Comparison of ENCODE assay signal across 10 cellular contexts in the genomic region with DNA sequence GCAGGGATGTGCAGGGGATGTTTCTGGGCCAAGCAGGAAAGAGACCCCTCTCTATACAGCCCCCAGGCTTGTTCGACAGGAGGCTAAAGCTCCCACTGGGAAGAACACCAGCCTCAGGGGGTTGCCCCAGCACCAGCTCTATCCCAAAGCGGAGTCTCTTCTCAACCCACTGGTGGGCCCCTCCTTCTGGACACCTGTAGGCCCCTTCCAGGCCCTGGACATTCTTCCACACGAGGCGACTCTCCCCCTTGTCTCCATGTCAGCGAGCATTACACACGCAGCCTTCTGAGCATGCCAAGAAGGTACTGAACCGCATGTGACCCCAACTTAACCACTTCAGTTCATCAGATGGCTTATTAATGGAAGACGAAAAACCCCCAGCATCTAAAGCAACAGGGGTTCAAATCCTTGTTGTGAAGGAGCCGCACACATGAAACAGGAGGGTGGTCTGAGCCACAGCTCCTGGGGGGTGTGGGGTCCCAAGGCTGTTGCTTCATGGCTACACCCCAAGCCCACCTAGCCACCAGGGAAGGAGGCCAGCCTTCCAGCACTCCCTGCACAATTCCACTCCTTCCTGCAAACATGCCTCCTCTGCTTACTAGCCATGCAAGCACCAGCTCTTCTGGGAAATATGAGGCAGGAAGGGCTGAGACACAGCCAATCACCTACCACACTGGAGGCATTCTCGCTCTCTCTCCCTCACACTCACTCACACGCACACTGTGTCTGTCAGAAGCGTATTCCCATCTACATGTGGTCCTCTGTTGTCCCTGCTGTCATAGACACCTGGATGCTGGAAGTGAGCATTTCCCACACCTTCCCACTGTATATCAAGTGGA.
DNase-seq lines count a peak whose midpoint lies in the region; ATAC-seq and TF ChIP-seq lines count a peak whose summit lies in the region.
"Had no signal": no experiment of that assay in that cellular context is flagged by ENCODE, and none has a peak within 500 bp of the region (broad histone marks: within the 10 kb centered on the region; RNA-seq: fewer than 3 reads in every experiment).

No MANE protein-coding gene starts in this region.

- H3K4me3 ChIP-seq in mucosa of rectum (ENCODE audit: low read length in 2 of 2) (peak overlapping the region; percentile 28 to 42), tibial nerve (peak overlapping the region in 2 of 4 donors; percentile 16 to 83)

- 44% methylated on average over 12 of the region's 12 CpGs for WGBS in tibial nerve, 2 donors

- no peak overlapping the region for H3K4me3 Mint-ChIP-seq in activated CD4-positive, alpha-beta T cell treated with anti-CD3 and anti-CD28 coated beads for 36 hours
- H3K4me3 Mint-ChIP-seq in effector memory CD8-positive, alpha-beta T cell: peak overlapping the region in 1 of 2 donors; percentile 34

- H3K27ac ChIP-seq in mucosa of rectum (ENCODE audit: low read depth in 2 of 2, low read length in 2 of 2) (peak overlapping the region; percentile 93 to 95), tibial nerve (peak overlapping the region; percentile 80 to 93 (median 86))

- ATAC-seq in activated CD4-positive, alpha-beta T cell treated with anti-CD3 and anti-CD28 coated beads for 36 hours: no peak
- ATAC-seq in effector memory CD8-positive, alpha-beta T cell (replicated peaks): no peak
- ATAC-seq in HG02840 (IDR thresholded peaks at IDR 0.05; ENCODE audit: low FRiP score, unreplicated experiment): no peak

- H3K27me3 ChIP-seq in mucosa of rectum (ENCODE audit: control insufficient read depth in 2 of 2, insufficient read depth in 2 of 2, low read length in 2 of 2) (no peaks in the 10 kb centered on the region), tibial nerve (no peaks in the 10 kb centered on the region)

- POLR2A ChIA-PET in activated CD4-positive, alpha-beta T cell treated with anti-CD3 and anti-CD28 coated beads for 36 hours (lab: Charles Lee): no interaction called here

- H3K27me3 Mint-ChIP-seq in activated CD4-positive, alpha-beta T cell treated with anti-CD3 and anti-CD28 coated beads for 36 hours: no peaks in the 10 kb centered on the region
- no peaks in the 10 kb centered on the region for H3K27me3 Mint-ChIP-seq in effector memory CD8-positive, alpha-beta T cell

- H3K9me3 Mint-ChIP-seq in activated CD4-positive, alpha-beta T cell treated with anti-CD3 and anti-CD28 coated beads for 36 hours (ENCODE audit: low read depth): no peaks in the 10 kb centered on the region
- H3K9me3 Mint-ChIP-seq in effector memory CD8-positive, alpha-beta T cell: no peaks in the 10 kb centered on the region

- no peaks in the 10 kb centered on the region for H3K36me3 ChIP-seq in mucosa of rectum (ENCODE audit: control insufficient read depth in 2 of 2, insufficient read depth in 2 of 2, low read length in 2 of 2)
- no peaks in the 10 kb centered on the region for H3K36me3 ChIP-seq in tibial nerve

- no peak for DNase-seq in activated CD4-positive, alpha-beta T cell treated with anti-CD3 and anti-CD28 coated beads for 36 hours
- DNase-seq in activated CD4-positive, alpha-beta T cell treated with anti-CD3 and anti-CD28 coated beads, Interleukin-2, amount 50 U/mL, for 4 hours: no peak
- no peak for DNase-seq in effector memory CD8-positive, alpha-beta T cell
- no peak for DNase-seq in tibial nerve (ENCODE audit: low spot score in 2 of 2)
- DNase-seq in AG08395 (ENCODE audit: low spot score): no peak
- no peak for DNase-seq in activated naive CD4-positive, alpha-beta T cell treated with anti-CD3 and anti-CD28 coated beads, Interleukin-2, amount 50 U/mL, for 16 hours
- DNase-seq: ACHN, NCI-H524 had no signal

- TF ChIP-seq CTCF in tibial nerve (IDR thresholded peaks at IDR 0.05): no peak

- CTCF ChIA-PET in activated CD4-positive, alpha-beta T cell treated with anti-CD3 and anti-CD28 coated beads for 36 hours (lab: Charles Lee): interaction anchor here (0.9 to 1.4 kb wide), 4 partner anchors 20 to 40 kb away, joined by 3 to 4 read pairs (median 4); no protein-coding TSS in a partner anchor

- H3K4me1 ChIP-seq in mucosa of rectum (ENCODE audit: control insufficient read depth in 2 of 2, insufficient read depth in 2 of 2, low read length in 2 of 2) (peaks cover 71 to 75% of the 10 kb centered on the region in 2 donors), tibial nerve (peaks cover 0 to 87% (median 59%) of the 10 kb centered on the region in 4 donors)

- H3K9me3 ChIP-seq in mucosa of rectum (ENCODE audit: control insufficient read depth in 2 of 2, low read length in 2 of 2): no peaks in the 10 kb centered on the region
- H3K9me3 ChIP-seq in tibial nerve: no peaks in the 10 kb centered on the region

- H3K4me1 Mint-ChIP-seq in activated CD4-positive, alpha-beta T cell treated with anti-CD3 and anti-CD28 coated beads for 36 hours: peaks cover 52% of the 10 kb centered on the region
- peaks cover 44 to 53% of the 10 kb centered on the region in 2 donors for H3K4me1 Mint-ChIP-seq in effector memory CD8-positive, alpha-beta T cell (ENCODE audit: low read depth in 2 of 2)

- no peak for TF ChIP-seq EP300 in tibial nerve (IDR thresholded peaks at IDR 0.05)

- H3K36me3 Mint-ChIP-seq in activated CD4-positive, alpha-beta T cell treated with anti-CD3 and anti-CD28 coated beads for 36 hours (ENCODE audit: low read depth): no peaks in the 10 kb centered on the region
- H3K36me3 Mint-ChIP-seq in effector memory CD8-positive, alpha-beta T cell (ENCODE audit: insufficient read depth): peaks cover 15% of the 10 kb centered on the region

- no peak for TF ChIP-seq POLR2A in tibial nerve (IDR thresholded peaks at IDR 0.05)

- H3K9ac ChIP-seq in mucosa of rectum (ENCODE audit: low read depth in 1 of 2, low read length in 2 of 2): peak overlapping the region; percentile 67 to 74

- intact Hi-C loops in activated CD4-positive, alpha-beta T cell treated with anti-CD3 and anti-CD28 coated beads for 36 hours (cut with DNase I, micrococcal nuclease): loop anchor here in 1 of 2 experiments (10.0 kb wide), 1 partner anchor 276 kb away; a partner anchor contains a TSS

- peak overlapping the region; percentile 1 for H3K27ac Mint-ChIP-seq in activated CD4-positive, alpha-beta T cell treated with anti-CD3 and anti-CD28 coated beads for 36 hours
- peak overlapping the region; percentile 81 to 88 for H3K27ac Mint-ChIP-seq in effector memory CD8-positive, alpha-beta T cell
